Comparison of ENCODE assay signal across 1 cellular context in the genomic region with DNA sequence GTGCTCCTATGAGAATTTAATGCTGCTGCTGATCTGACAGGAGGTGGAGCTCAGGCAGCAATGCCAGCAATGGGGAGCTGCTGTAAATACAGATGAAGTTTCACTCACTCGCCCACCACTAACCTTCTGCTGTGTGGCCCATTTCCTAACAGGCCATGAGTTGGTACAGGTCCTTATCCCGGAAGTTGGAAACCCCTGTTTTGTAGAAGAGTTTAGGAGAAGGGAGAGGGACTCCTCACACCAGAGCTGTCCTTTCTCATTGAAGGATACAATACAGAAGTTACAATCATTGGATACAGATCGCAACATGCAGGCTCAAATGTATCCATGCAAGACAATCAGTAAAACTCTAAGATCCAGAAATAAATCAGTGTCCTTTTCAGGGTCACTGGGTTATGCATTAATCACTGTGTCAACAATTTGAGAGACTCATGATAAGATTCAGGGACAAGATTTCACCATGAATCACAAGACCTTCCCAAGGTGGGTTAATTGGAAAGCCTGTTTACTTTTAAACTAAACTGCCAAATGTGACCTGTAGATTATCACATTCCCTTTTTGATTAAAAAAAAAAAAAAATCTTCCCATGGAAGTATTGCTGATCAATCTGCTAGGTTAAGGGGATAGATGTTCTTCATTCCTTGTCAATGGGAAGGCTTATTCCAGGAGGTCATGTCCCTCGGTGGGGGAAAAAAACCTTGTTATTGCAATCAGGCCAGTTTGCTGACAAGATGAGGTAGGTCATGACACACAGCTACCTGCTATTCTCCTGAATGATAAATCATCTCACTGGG.
A peak's percentile ranks its signal among the peaks of the same experiment; 100 is the strongest.
TF ChIP-seq lines count a peak whose summit lies in the region.

No MANE protein-coding gene starts in this region.

TF ChIP-seq in HepG2, 621 proteins besides CTCF, POLR2A, EP300 and RAD21 (continued from another document and continues in another):
- TF ChIP-seq, protein P1, sequence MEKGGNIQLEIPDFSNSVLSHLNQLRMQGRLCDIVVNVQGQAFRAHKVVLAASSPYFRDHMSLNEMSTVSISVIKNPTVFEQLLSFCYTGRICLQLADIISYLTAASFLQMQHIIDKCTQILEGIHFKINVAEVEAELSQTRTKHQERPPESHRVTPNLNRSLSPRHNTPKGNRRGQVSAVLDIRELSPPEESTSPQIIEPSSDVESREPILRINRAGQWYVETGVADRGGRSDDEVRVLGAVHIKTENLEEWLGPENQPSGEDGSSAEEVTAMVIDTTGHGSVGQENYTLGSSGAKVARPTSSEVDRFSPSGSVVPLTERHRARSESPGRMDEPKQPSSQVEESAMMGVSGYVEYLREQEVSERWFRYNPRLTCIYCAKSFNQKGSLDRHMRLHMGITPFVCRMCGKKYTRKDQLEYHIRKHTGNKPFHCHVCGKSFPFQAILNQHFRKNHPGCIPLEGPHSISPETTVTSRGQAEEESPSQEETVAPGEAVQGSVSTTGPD (CRISPR knock-in tag; IDR thresholded peaks at IDR 0.05), result no peak
- TF ChIP-seq MZF1 (CRISPR knock-in tag; IDR thresholded peaks at IDR 0.05; ENCODE audit: borderline replicate concordance) (no peak), MATR3 (CRISPR knock-in tag; IDR thresholded peaks at IDR 0.05) (no peak), REPIN1 (CRISPR knock-in tag; IDR thresholded peaks at IDR 0.05; ENCODE audit: borderline replicate concordance, low read depth) (peak; percentile 67; the same call in 1 of the 2 replicates), CBX5 (CRISPR knock-in tag; IDR thresholded peaks at IDR 0.05; ENCODE audit: borderline replicate concordance) (no peak), MTA1 (CRISPR knock-in tag; IDR thresholded peaks at IDR 0.05; ENCODE audit: borderline replicate concordance) (no peak), PRMT3 (CRISPR knock-in tag; IDR thresholded peaks at IDR 0.05; ENCODE audit: borderline replicate concordance, low read depth) (no peak), HHEX (CRISPR knock-in tag; IDR thresholded peaks at IDR 0.05) (peak; percentile 83; the same call in 1 of the 2 replicates), THYN1 (CRISPR knock-in tag; IDR thresholded peaks at IDR 0.05; ENCODE audit: borderline replicate concordance, low read depth) (no peak), ZNF878 (CRISPR knock-in tag; IDR thresholded peaks at IDR 0.05) (no peak), CBX2 (IDR thresholded peaks at IDR 0.05; ENCODE audit: low read depth, low read length) (no peak), CBX2 (CRISPR knock-in tag; IDR thresholded peaks at IDR 0.05; ENCODE audit: low read depth) (no peak), ZNF501 (CRISPR knock-in tag; IDR thresholded peaks at IDR 0.05) (no peak), TSC22D2 (CRISPR knock-in tag; IDR thresholded peaks at IDR 0.05; ENCODE audit: borderline replicate concordance) (no peak), AGO2 (optimal IDR thresholded peaks at IDR 0.05; ENCODE audit: low read depth, low read length) (no peak), ZNF816 (CRISPR knock-in tag; IDR thresholded peaks at IDR 0.05; ENCODE audit: borderline replicate concordance) (no peak), RBM22 (optimal IDR thresholded peaks at IDR 0.05; ENCODE audit: low read length) (no peak), ZBTB38 (CRISPR knock-in tag; IDR thresholded peaks at IDR 0.05) (no peak), ZSCAN12 (CRISPR knock-in tag; IDR thresholded peaks at IDR 0.05) (no peak), NFKBIZ (CRISPR knock-in tag; IDR thresholded peaks at IDR 0.05) (0 out of 2 replicates have a peak, but pooled peaks have one; percentile 62), ZNF691 (CRISPR knock-in tag; IDR thresholded peaks at IDR 0.05; ENCODE audit: borderline replicate concordance, low read depth) (no peak), MED1 (CRISPR knock-in tag; IDR thresholded peaks at IDR 0.05) (peak; percentile 44; the same call in 1 of the 2 replicates), TRIM22 (IDR thresholded peaks at IDR 0.05) (no peak), RORA (CRISPR knock-in tag; IDR thresholded peaks at IDR 0.05) (no peak)
- TF ChIP-seq, protein P2, sequence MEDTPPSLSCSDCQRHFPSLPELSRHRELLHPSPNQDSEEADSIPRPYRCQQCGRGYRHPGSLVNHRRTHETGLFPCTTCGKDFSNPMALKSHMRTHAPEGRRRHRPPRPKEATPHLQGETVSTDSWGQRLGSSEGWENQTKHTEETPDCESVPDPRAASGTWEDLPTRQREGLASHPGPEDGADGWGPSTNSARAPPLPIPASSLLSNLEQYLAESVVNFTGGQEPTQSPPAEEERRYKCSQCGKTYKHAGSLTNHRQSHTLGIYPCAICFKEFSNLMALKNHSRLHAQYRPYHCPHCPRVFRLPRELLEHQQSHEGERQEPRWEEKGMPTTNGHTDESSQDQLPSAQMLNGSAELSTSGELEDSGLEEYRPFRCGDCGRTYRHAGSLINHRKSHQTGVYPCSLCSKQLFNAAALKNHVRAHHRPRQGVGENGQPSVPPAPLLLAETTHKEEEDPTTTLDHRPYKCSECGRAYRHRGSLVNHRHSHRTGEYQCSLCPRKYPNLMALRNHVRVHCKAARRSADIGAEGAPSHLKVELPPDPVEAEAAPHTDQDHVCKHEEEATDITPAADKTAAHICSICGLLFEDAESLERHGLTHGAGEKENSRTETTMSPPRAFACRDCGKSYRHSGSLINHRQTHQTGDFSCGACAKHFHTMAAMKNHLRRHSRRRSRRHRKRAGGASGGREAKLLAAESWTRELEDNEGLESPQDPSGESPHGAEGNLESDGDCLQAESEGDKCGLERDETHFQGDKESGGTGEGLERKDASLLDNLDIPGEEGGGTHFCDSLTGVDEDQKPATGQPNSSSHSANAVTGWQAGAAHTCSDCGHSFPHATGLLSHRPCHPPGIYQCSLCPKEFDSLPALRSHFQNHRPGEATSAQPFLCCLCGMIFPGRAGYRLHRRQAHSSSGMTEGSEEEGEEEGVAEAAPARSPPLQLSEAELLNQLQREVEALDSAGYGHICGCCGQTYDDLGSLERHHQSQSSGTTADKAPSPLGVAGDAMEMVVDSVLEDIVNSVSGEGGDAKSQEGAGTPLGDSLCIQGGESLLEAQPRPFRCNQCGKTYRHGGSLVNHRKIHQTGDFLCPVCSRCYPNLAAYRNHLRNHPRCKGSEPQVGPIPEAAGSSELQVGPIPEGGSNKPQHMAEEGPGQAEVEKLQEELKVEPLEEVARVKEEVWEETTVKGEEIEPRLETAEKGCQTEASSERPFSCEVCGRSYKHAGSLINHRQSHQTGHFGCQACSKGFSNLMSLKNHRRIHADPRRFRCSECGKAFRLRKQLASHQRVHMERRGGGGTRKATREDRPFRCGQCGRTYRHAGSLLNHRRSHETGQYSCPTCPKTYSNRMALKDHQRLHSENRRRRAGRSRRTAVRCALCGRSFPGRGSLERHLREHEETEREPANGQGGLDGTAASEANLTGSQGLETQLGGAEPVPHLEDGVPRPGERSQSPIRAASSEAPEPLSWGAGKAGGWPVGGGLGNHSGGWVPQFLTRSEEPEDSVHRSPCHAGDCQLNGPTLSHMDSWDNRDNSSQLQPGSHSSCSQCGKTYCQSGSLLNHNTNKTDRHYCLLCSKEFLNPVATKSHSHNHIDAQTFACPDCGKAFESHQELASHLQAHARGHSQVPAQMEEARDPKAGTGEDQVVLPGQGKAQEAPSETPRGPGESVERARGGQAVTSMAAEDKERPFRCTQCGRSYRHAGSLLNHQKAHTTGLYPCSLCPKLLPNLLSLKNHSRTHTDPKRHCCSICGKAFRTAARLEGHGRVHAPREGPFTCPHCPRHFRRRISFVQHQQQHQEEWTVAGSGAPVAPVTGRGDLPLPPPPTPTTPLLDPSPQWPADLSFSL (CRISPR knock-in tag; IDR thresholded peaks at IDR 0.05), result no peak
- TF ChIP-seq, protein P3, sequence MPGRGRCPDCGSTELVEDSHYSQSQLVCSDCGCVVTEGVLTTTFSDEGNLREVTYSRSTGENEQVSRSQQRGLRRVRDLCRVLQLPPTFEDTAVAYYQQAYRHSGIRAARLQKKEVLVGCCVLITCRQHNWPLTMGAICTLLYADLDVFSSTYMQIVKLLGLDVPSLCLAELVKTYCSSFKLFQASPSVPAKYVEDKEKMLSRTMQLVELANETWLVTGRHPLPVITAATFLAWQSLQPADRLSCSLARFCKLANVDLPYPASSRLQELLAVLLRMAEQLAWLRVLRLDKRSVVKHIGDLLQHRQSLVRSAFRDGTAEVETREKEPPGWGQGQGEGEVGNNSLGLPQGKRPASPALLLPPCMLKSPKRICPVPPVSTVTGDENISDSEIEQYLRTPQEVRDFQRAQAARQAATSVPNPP (CRISPR knock-in tag; IDR thresholded peaks at IDR 0.05), result peak; percentile 87; the same call in 1 of the 2 replicates
- TF ChIP-seq, protein P4, sequence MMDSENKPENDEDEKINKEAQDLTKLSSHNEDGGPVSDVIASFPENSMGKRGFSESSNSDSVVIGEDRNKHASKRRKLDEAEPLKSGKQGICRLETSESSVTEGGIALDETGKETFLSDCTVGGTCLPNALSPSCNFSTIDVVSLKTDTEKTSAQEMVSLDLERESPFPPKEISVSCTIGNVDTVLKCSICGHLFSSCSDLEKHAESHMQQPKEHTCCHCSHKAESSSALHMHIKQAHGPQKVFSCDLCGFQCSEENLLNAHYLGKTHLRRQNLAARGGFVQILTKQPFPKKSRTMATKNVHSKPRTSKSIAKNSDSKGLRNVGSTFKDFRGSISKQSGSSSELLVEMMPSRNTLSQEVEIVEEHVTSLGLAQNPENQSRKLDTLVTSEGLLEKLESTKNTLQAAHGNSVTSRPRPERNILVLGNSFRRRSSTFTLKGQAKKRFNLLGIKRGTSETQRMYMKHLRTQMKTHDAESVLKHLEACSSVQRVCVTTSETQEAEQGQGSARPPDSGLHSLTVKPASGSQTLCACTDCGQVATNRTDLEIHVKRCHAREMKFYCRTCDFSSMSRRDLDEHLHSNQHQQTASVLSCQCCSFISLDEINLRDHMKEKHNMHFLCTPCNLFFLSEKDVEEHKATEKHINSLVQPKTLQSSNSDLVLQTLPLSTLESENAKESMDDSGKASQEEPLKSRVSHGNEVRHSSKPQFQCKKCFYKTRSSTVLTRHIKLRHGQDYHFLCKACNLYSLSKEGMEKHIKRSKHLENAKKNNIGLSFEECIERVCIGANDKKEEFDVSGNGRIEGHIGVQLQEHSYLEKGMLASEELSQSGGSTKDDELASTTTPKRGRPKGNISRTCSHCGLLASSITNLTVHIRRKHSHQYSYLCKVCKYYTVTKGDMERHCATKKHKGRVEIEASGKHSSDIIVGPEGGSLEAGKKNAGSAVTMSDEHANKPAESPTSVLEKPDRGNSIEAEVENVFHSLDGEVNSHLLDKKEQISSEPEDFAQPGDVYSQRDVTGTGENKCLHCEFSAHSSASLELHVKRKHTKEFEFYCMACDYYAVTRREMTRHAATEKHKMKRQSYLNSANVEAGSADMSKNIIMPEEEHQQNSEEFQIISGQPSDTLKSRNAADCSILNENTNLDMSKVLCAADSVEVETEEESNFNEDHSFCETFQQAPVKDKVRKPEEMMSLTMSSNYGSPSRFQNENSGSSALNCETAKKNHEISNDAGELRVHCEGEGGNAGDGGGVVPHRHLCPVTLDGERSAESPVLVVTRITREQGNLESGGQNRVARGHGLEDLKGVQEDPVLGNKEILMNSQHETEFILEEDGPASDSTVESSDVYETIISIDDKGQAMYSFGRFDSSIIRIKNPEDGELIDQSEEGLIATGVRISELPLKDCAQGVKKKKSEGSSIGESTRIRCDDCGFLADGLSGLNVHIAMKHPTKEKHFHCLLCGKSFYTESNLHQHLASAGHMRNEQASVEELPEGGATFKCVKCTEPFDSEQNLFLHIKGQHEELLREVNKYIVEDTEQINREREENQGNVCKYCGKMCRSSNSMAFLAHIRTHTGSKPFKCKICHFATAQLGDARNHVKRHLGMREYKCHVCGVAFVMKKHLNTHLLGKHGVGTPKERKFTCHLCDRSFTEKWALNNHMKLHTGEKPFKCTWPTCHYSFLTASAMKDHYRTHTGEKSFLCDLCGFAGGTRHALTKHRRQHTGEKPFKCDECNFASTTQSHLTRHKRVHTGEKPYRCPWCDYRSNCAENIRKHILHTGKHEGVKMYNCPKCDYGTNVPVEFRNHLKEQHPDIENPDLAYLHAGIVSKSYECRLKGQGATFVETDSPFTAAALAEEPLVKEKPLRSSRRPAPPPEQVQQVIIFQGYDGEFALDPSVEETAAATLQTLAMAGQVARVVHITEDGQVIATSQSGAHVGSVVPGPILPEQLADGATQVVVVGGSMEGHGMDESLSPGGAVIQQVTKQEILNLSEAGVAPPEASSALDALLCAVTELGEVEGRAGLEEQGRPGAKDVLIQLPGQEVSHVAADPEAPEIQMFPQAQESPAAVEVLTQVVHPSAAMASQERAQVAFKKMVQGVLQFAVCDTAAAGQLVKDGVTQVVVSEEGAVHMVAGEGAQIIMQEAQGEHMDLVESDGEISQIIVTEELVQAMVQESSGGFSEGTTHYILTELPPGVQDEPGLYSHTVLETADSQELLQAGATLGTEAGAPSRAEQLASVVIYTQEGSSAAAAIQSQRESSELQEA (CRISPR knock-in tag; IDR thresholded peaks at IDR 0.05; ENCODE audit: not compliant biosample characterization), result no peak
- TF ChIP-seq, protein P5, sequence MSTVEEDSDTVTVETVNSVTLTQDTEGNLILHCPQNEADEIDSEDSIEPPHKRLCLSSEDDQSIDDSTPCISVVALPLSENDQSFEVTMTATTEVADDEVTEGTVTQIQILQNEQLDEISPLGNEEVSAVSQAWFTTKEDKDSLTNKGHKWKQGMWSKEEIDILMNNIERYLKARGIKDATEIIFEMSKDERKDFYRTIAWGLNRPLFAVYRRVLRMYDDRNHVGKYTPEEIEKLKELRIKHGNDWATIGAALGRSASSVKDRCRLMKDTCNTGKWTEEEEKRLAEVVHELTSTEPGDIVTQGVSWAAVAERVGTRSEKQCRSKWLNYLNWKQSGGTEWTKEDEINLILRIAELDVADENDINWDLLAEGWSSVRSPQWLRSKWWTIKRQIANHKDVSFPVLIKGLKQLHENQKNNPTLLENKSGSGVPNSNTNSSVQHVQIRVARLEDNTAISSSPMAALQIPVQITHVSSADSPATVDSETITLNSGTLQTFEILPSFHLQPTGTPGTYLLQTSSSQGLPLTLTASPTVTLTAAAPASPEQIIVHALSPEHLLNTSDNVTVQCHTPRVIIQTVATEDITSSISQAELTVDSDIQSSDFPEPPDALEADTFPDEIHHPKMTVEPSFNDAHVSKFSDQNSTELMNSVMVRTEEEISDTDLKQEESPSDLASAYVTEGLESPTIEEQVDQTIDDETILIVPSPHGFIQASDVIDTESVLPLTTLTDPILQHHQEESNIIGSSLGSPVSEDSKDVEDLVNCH (CRISPR knock-in tag; IDR thresholded peaks at IDR 0.05), result no peak
